In the genomic region with DNA sequence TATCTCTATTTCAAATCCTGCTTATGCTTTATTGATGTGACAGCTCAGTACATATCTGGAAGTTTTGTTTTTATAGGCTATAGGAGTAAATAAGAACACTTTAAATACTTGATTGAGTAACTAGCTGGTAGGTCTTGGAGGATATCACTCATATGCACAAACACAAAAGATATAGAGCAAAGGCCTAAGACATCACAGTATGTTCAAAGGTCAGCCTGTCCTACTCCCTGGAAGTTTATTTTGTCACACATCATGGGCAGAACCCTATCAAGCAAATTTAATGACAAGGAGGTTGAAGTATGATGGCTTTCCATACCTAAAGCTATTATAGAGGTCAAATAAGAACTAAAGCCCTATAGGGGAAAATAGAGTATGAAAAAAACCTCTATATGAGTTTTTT, we compare ENCODE assay signal across 10 cellular contexts.
"Had no signal": no experiment of that assay in that cellular context is flagged by ENCODE, and none has a peak within 500 bp of the region (broad histone marks: within the 10 kb centered on the region; RNA-seq: fewer than 3 reads in every experiment).

No MANE protein-coding gene starts in this region.

- H3K4me1 ChIP-seq: HAP-1 had no signal

- H3K9me3 ChIP-seq: HAP-1 had no signal

- H3K27ac ChIP-seq: GM23248 had no signal

- H3K4me3 Mint-ChIP-seq: GM23338, H9 had no signal

- FAIRE-seq: H1, H54 had no signal

- DNase-seq: GM23248, GOT3, H7, H9, HCEC 1CT had no signal

- H3K27ac Mint-ChIP-seq: GM23338, H9 had no signal

- H3K36me3 ChIP-seq: HAP-1 had no signal

- H3K4me3 ChIP-seq: GM23248, GM23338, HAP-1 had no signal

- H3K4me1 Mint-ChIP-seq: GM23338 had no signal

- ATAC-seq: GM23338, HCT116 had no signal
